ENCODE assay signal across 8 cellular contexts in the genomic region with DNA sequence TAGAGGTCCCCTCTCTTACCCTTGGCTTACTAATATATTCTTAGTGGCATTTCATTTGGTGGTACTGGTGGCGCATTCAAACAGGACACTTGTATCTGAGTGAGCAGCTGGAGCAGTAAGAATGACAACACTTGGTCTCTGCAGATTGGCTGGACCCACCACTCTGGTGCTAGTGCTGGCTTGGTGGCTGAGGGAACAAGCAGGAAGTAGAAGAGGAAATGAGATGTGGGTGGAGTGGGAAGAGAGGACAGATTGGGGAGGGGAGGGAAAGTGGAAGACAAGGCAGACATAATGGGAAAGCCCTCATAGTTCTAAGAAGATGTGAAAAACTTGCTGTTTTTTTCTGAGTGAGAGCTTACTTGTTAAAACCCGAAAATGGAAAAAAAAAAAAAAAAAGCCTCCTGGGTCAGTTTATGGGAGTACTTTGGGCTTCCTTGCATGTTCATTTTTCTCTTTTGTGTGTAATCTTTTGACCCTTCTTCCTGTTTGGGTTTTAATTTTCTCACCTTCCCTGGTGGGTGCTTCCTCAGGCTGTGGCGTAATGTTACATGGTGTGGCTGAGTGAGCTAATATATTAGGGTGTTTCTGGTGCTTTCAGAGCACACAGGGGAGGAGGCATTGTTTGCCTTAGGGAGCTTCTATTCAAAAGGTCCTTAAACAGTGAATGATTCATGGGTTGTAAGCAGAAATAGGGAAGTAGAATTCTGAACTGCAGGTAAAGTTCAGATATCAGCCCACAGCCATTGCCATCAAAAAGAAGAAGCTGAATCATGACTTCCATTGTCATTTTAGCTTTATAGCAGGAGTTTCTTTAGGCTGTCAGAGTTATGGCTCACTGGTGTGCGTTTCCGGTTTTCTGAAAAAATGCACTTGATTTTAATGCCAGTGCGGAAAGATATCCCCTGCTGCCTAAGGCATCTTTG. TPM values are rescaled to one million over a fixed set of nuclear protein-coding genes. Genes with fewer than 3 reads are reported as not detected.
DNase-seq lines count a peak whose midpoint lies in the region; ATAC-seq lines count a peak whose summit lies in the region.

No MANE protein-coding gene starts in this region.

- peak; percentile 79 for DNase-seq in HT-29 (ENCODE audit: low spot score)
- peak; percentile 17 to 36 for DNase-seq in activated CD4-positive, alpha-beta T cell treated with anti-CD3 and anti-CD28 coated beads, Interleukin-2, amount 50 U/mL, for 48 hours
- DNase-seq in Right ventricle myocardium superior: peak; percentile 47
- peak; percentile 10 to 27 for DNase-seq in stimulated activated CD4-positive, alpha-beta T cell treated with anti-CD3 and anti-CD28 coated beads, Interleukin-2, amount 100 ng/mL, for 24 hours
- DNase-seq in AG08396 (ENCODE audit: low spot score): no peak
- no peak for DNase-seq in NCI-H1105 (lab: John Stamatoyannopoulos, UW)

- intact Hi-C loops in Right ventricle myocardium superior (cut with DNase I): no loop called here

- ATAC-seq in GM18499 (IDR thresholded peaks at IDR 0.05; ENCODE audit: insufficient read depth, unreplicated experiment): peak; percentile 85
- ATAC-seq in GM21576 (IDR thresholded peaks at IDR 0.05; ENCODE audit: unreplicated experiment): peak; percentile 91
- ATAC-seq in Right ventricle myocardium superior (ENCODE audit: poor library complexity): peak; percentile 88

RNA-seq across cellular contexts. Expression of a gene that starts 52.3 kb away (rescaled TPM):
- total RNA-seq in HT-29 (2014; rRNA removed; shearing (Covaris generic)): 16.1 and 18.3 TPM in 2 replicates
- 12.8 TPM for total RNA-seq in Right ventricle myocardium superior

Comparison
In these comparisons a context has a peak if more than half of its experiments do, and no peak if none do; other contexts are left out.
1. DNase-seq: peak in HT-29 (single experiment), activated CD4-positive, alpha-beta T cell treated with anti-CD3 and anti-CD28 coated beads, Interleukin-2, amount 50 U/mL, for 48 hours (2 of 2), Right ventricle myocardium superior (single experiment) and stimulated activated CD4-positive, alpha-beta T cell treated with anti-CD3 and anti-CD28 coated beads, Interleukin-2, amount 100 ng/mL, for 24 hours (2 of 2); none in AG08396 (single experiment) and NCI-H1105 (single experiment).
2. Peak in every context shown above with its lines, with median percentiles within 50 percentile points of each other: ATAC-seq.